7 cellular contexts compared by ENCODE assay signal in genomic region chr22:45672564-45673481, GRCh38. TPM values are rescaled to one million over a fixed set of nuclear protein-coding genes. Genes with fewer than 3 reads are reported as not detected.
A peak's percentile ranks its signal among the peaks of the same experiment; 100 is the strongest.
DNase-seq lines count a peak whose midpoint lies in the region; ATAC-seq and TF ChIP-seq lines count a peak whose summit lies in the region.

No MANE protein-coding gene starts in this region.

- peak overlapping the region; percentile 79 to 90 for H3K4me3 ChIP-seq in esophagus (ENCODE audit: low read depth in 1 of 2, low read length in 2 of 2)
- peak overlapping the region; percentile 70 to 74 for H3K4me3 ChIP-seq in neutrophil (ENCODE audit: low read depth in 1 of 2, low read length in 1 of 2)

- no peaks in the 10 kb centered on the region for H3K27me3 ChIP-seq in esophagus (ENCODE audit: control insufficient read depth in 1 of 2, insufficient read depth in 2 of 2, low read length in 2 of 2)
- peaks cover 4% of the 10 kb centered on the region for H3K27me3 ChIP-seq in neutrophil

- CTCF ChIA-PET in RWPE1 (lab: Yijun Ruan, JAX), result interaction anchor here (0.6 kb wide), 1 partner anchor 28 kb away, joined by 3 read pairs; no protein-coding TSS in a partner anchor

- DNase-seq in RWPE1 (ENCODE audit: low spot score) (no peak), nucleus accumbens (lab: John Stamatoyannopoulos, UW) (no peak), NCI-H1105 treated with DMSO at 0.1 percent for 48 hours (lab: John Stamatoyannopoulos, UW) (no peak)

- TF ChIP-seq CTCF in RWPE1 (conservative IDR thresholded peaks at IDR 0.05; ENCODE audit: low read depth), result no peak
- TF ChIP-seq CTCF in neutrophil (IDR thresholded peaks at IDR 0.05), result no peak

- H3K36me3 ChIP-seq in esophagus (ENCODE audit: control insufficient read depth in 2 of 2, insufficient read depth in 2 of 2, low read length in 1 of 2) (no peaks in the 10 kb centered on the region), neutrophil (no peaks in the 10 kb centered on the region)

- POLR2A ChIA-PET in RWPE1 (lab: Yijun Ruan, JAX; ENCODE audit: low non-redundant PET), result no interaction called here

- H3K9me3 ChIP-seq in esophagus (ENCODE audit: control insufficient read depth in 2 of 2, insufficient read depth in 1 of 2, low read depth in 1 of 2, low read length in 1 of 2) (no peaks in the 10 kb centered on the region), neutrophil (no peaks in the 10 kb centered on the region)

- 17 to 20% methylated on average over 12 to 14 of the region's 14 CpGs for WGBS in esophagus, 2 donors

- ATAC-seq in GM21515 (IDR thresholded peaks at IDR 0.05; ENCODE audit: unreplicated experiment) (peak; percentile 6), GM18520 (IDR thresholded peaks at IDR 0.05; ENCODE audit: unreplicated experiment) (no peak)

- H3K27ac ChIP-seq in RWPE1 (peak overlapping the region; percentile 82), esophagus (ENCODE audit: low read depth in 2 of 2, low read length in 1 of 2) (peak overlapping the region; percentile 61 to 81), neutrophil (no peak overlapping the region)

- H3K4me1 ChIP-seq in esophagus (ENCODE audit: control insufficient read depth in 2 of 2, insufficient read depth in 2 of 2, low read length in 1 of 2) (peaks cover 0 to 6% of the 10 kb centered on the region in 2 donors), neutrophil (ENCODE audit: control insufficient read depth in 1 of 2, insufficient read depth in 1 of 2, low read depth in 1 of 2, low read length in 1 of 2) (peaks cover 17 to 18% of the 10 kb centered on the region in 2 experiments)

RNA-seq across cellular contexts. Expression of gene ATXN10, which starts 1.2 kb away (rescaled TPM):
- polyA plus RNA-seq in esophagus, result 10 to 100 TPM; 23.1 to 82.7 TPM
